Comparison of ENCODE assay signal across 1 cellular context in genomic region chr15:73367624-73368300, GRCh38.
A peak's percentile ranks its signal among the peaks of the same experiment; 100 is the strongest.
TF ChIP-seq lines count a peak whose summit lies in the region.

No MANE protein-coding gene starts in this region.

TF ChIP-seq in HEK293, 187 proteins besides CTCF, POLR2A, EP300 and RAD21 (continued from another document):
- 0 out of 2 replicates have a peak, but pooled peaks have one; percentile 16 for TF ChIP-seq ZNF398 (tag by site-specific recombination; IDR thresholded peaks at IDR 0.05)
- no peak for TF ChIP-seq FEZF1 (tag by site-specific recombination; IDR thresholded peaks at IDR 0.05)
- no peak for TF ChIP-seq ZNF133 (tag by site-specific recombination; IDR thresholded peaks at IDR 0.05)
- no peak for TF ChIP-seq SCRT1 (tag by site-specific recombination; IDR thresholded peaks at IDR 0.05; ENCODE audit: borderline replicate concordance)
- no peak for TF ChIP-seq ZSCAN5A (tag by site-specific recombination; IDR thresholded peaks at IDR 0.05)
- no peak for TF ChIP-seq ZNF449 (tag by site-specific recombination; IDR thresholded peaks at IDR 0.05)
- 0 out of 2 replicates have a peak, but pooled peaks have one; percentile 18 for TF ChIP-seq ZNF513 (tag by site-specific recombination; IDR thresholded peaks at IDR 0.05)
- no peak for TF ChIP-seq ZNF335 (tag by site-specific recombination; conservative IDR thresholded peaks at IDR 0.05)
- no peak for TF ChIP-seq HOXC10 (CRISPR knock-in tag; IDR thresholded peaks at IDR 0.05)
- TF ChIP-seq ZNF791 (tag by site-specific recombination; IDR thresholded peaks at IDR 0.05), result no peak
- no peak for TF ChIP-seq ZNF473 (tag by site-specific recombination; IDR thresholded peaks at IDR 0.05)
- peak; percentile 57 for TF ChIP-seq SCRT2 (tag by site-specific recombination; IDR thresholded peaks at IDR 0.05)
- no peak for TF ChIP-seq ZNF394 (tag by site-specific recombination; IDR thresholded peaks at IDR 0.05; ENCODE audit: borderline replicate concordance)
- no peak for TF ChIP-seq ZNF488 (tag by site-specific recombination; IDR thresholded peaks at IDR 0.05)
- 0 out of 2 replicates have a peak, but pooled peaks have one; percentile 22 for TF ChIP-seq PBX3 (CRISPR knock-in tag; IDR thresholded peaks at IDR 0.05)
- TF ChIP-seq ZSCAN30 (tag by site-specific recombination; IDR thresholded peaks at IDR 0.05), result peak; percentile 56; the same call in 1 of the 2 replicates
- no peak for TF ChIP-seq ZNF324 (tag by site-specific recombination; IDR thresholded peaks at IDR 0.05)
- peak; percentile 31; the same call in 1 of the 2 replicates for TF ChIP-seq PATZ1 (tag by site-specific recombination; IDR thresholded peaks at IDR 0.05)
